8 cellular contexts compared by ENCODE assay signal in genomic region chr17:16215273-16215964, GRCh38. TPM values are rescaled to one million over a fixed set of nuclear protein-coding genes. Genes with fewer than 3 reads are reported as not detected.
A peak's percentile ranks its signal among the peaks of the same experiment; 100 is the strongest.
DNase-seq lines count a peak whose midpoint lies in the region; ATAC-seq lines count a peak whose summit lies in the region.

TSS of gene NCOR1 (minus strand) at chr17:16215534. CDS start at chr17:16194569, 20,965 bp downstream.

- POLR2A ChIA-PET in naive thymus-derived CD4-positive, alpha-beta T cell (lab: Charles Lee): interaction anchor here (0.6 to 1.4 kb wide), 8 partner anchors 9 to 166 kb away, joined by 3 to 6 read pairs (median 4); no protein-coding TSS in a partner anchor

- H3K4me3 ChIP-seq in GM23248: peak within 1 kb of the TSS; percentile 84
- peak within 1 kb of the TSS; percentile 76 for H3K4me3 ChIP-seq in naive thymus-derived CD4-positive, alpha-beta T cell (ENCODE audit: low read length)

- peaks cover 27% of the 10 kb centered on the region for H3K4me1 Mint-ChIP-seq in activated T-helper 1 cell treated with anti-CD3 and anti-CD28 coated beads, Interleukin-12 subunit alpha, Interleukin-12 subunit beta, Interleukin-2, Interleukin-4 antibody, amounts not matched to agents 30 ng/mL and 10 ng/mL and 1 ng/mL, durations not matched to agents 14 hours and 24 hours and 36 hours (ENCODE audit: low read depth)
- peaks cover 25 to 69% (median 50%) of the 10 kb centered on the region in 7 donors for H3K4me1 Mint-ChIP-seq in naive thymus-derived CD4-positive, alpha-beta T cell
- H3K4me1 Mint-ChIP-seq in stimulated activated memory B cell treated with anti-CD40 and anti-IgM and Interleukin-4, amounts not matched to agents 10 μg/mL and 1 μg/mL and 100 μg/mL, for 72 hours: peaks cover 49% of the 10 kb centered on the region

- H3K4me1 ChIP-seq in GM23248 (ENCODE audit: insufficient read depth): peaks cover 34% of the 10 kb centered on the region
- peaks cover 22 to 29% of the 10 kb centered on the region in 2 donors for H3K4me1 ChIP-seq in naive thymus-derived CD4-positive, alpha-beta T cell (ENCODE audit: control insufficient read depth in 2 of 2, insufficient read depth in 2 of 2, low read length in 2 of 2)

- intact Hi-C loops in activated T-helper 1 cell treated with anti-CD3 and anti-CD28 coated beads, Interleukin-12 subunit alpha, Interleukin-12 subunit beta, Interleukin-2, Interleukin-4 antibody, amounts not matched to agents 30 ng/mL and 10 ng/mL and 1 ng/mL, durations not matched to agents 14 hours and 24 hours and 36 hours (cut with micrococcal nuclease): loop anchor here (1.0 to 10.0 kb wide), 6 partner anchors 48 to 322 kb away; partner anchors contain the start of gene CENPV
- intact Hi-C loops in naive thymus-derived CD4-positive, alpha-beta T cell (cut with micrococcal nuclease): loop anchor here (1.0 to 10.0 kb wide), 13 partner anchors 17 to 1911 kb away; partner anchors contain the start of genes HS3ST3B1 (in 1 of the 2), PLD6 (in 1 of the 2), TRPV2 (in 1 of the 2) and UBB (in 1 of the 2)

- DNase-seq in EH (ENCODE audit: low read depth) (peak; percentile 94), GM23248 (peak; percentile 98), Kasumi-1 (lab: John Stamatoyannopoulos, UW) (peak; percentile 57 to 62), RPMI7951 (ENCODE audit: low read depth) (peak; percentile 91), fibroblast of gingiva (ENCODE audit: low read depth) (peak; percentile 93)
- DNase-seq in activated T-helper 1 cell treated with anti-CD3 and anti-CD28 coated beads, Interleukin-12 subunit alpha, Interleukin-12 subunit beta, Interleukin-2, Interleukin-4 antibody, amounts not matched to agents 30 ng/mL and 10 ng/mL and 1 ng/mL, durations not matched to agents 14 hours and 24 hours and 36 hours (ENCODE audit: low spot score): peak; percentile 87
- DNase-seq in naive thymus-derived CD4-positive, alpha-beta T cell: peak; percentile 76 to 89 (median 82)

- peak within 1 kb of the TSS; percentile 79 for H2AFZ ChIP-seq in GM23248

- peak within 1 kb of the TSS; percentile 96 for H3K4me3 Mint-ChIP-seq in activated T-helper 1 cell treated with anti-CD3 and anti-CD28 coated beads, Interleukin-12 subunit alpha, Interleukin-12 subunit beta, Interleukin-2, Interleukin-4 antibody, amounts not matched to agents 30 ng/mL and 10 ng/mL and 1 ng/mL, durations not matched to agents 14 hours and 24 hours and 36 hours
- peak within 1 kb of the TSS; percentile 89 to 99 (median 96) for H3K4me3 Mint-ChIP-seq in naive thymus-derived CD4-positive, alpha-beta T cell
- H3K4me3 Mint-ChIP-seq in stimulated activated memory B cell treated with anti-CD40 and anti-IgM and Interleukin-4, amounts not matched to agents 10 μg/mL and 1 μg/mL and 100 μg/mL, for 72 hours: peak within 1 kb of the TSS; percentile 98

- peaks cover 3% of the 10 kb centered on the region for H3K36me3 Mint-ChIP-seq in activated T-helper 1 cell treated with anti-CD3 and anti-CD28 coated beads, Interleukin-12 subunit alpha, Interleukin-12 subunit beta, Interleukin-2, Interleukin-4 antibody, amounts not matched to agents 30 ng/mL and 10 ng/mL and 1 ng/mL, durations not matched to agents 14 hours and 24 hours and 36 hours (ENCODE audit: low read depth)
- peaks cover 0 to 3% (median 0%) of the 10 kb centered on the region in 5 donors for H3K36me3 Mint-ChIP-seq in naive thymus-derived CD4-positive, alpha-beta T cell
- H3K36me3 Mint-ChIP-seq in stimulated activated memory B cell treated with anti-CD40 and anti-IgM and Interleukin-4, amounts not matched to agents 10 μg/mL and 1 μg/mL and 100 μg/mL, for 72 hours: no peaks in the 10 kb centered on the region

- H4K20me1 ChIP-seq in GM23248 (ENCODE audit: insufficient read depth): no peaks in the 10 kb centered on the region

- H3K79me2 ChIP-seq in GM23248 (ENCODE audit: insufficient read depth): peaks cover 98% of the 10 kb centered on the region

- H3K36me3 ChIP-seq in GM23248 (ENCODE audit: low read depth): no peaks in the 10 kb centered on the region
- H3K36me3 ChIP-seq in naive thymus-derived CD4-positive, alpha-beta T cell (ENCODE audit: control insufficient read depth in 2 of 3, insufficient read depth in 3 of 3, low read length in 3 of 3): peaks cover 0 to 9% (median 0%) of the 10 kb centered on the region in 3 experiments

- ATAC-seq in naive thymus-derived CD4-positive, alpha-beta T cell: peak; percentile 93
- ATAC-seq in stimulated activated memory B cell treated with anti-CD40 and anti-IgM and Interleukin-4, amounts not matched to agents 10 μg/mL and 1 μg/mL and 100 μg/mL, for 72 hours: peak; percentile 91

- H3F3A ChIP-seq in GM23248 (ENCODE audit: insufficient read depth): peaks cover 28% of the 10 kb centered on the region

- WGBS in GM23248 (ENCODE audit: low coverage in 1 of 2, low lambda C conversion rate in 2 of 2, missing lambda C conversion rate in 2 of 2), 2 experiments: 1% methylated on average over 50 to 82 of the region's 82 CpGs

- H3K27ac Mint-ChIP-seq in activated T-helper 1 cell treated with anti-CD3 and anti-CD28 coated beads, Interleukin-12 subunit alpha, Interleukin-12 subunit beta, Interleukin-2, Interleukin-4 antibody, amounts not matched to agents 30 ng/mL and 10 ng/mL and 1 ng/mL, durations not matched to agents 14 hours and 24 hours and 36 hours: peak within 1 kb of the TSS; percentile 77
- H3K27ac Mint-ChIP-seq in naive thymus-derived CD4-positive, alpha-beta T cell: peak within 1 kb of the TSS; percentile 58 to 98 (median 93)
- peak within 1 kb of the TSS; percentile 94 for H3K27ac Mint-ChIP-seq in stimulated activated memory B cell treated with anti-CD40 and anti-IgM and Interleukin-4, amounts not matched to agents 10 μg/mL and 1 μg/mL and 100 μg/mL, for 72 hours

- H3K9ac ChIP-seq in GM23248: peak within 1 kb of the TSS; percentile 95

- H3K9me2 ChIP-seq in GM23248 (ENCODE audit: insufficient read depth): no peaks in the 10 kb centered on the region

- H3K9me3 Mint-ChIP-seq in activated T-helper 1 cell treated with anti-CD3 and anti-CD28 coated beads, Interleukin-12 subunit alpha, Interleukin-12 subunit beta, Interleukin-2, Interleukin-4 antibody, amounts not matched to agents 30 ng/mL and 10 ng/mL and 1 ng/mL, durations not matched to agents 14 hours and 24 hours and 36 hours: no peaks in the 10 kb centered on the region
- no peaks in the 10 kb centered on the region for H3K9me3 Mint-ChIP-seq in naive thymus-derived CD4-positive, alpha-beta T cell
- H3K9me3 Mint-ChIP-seq in stimulated activated memory B cell treated with anti-CD40 and anti-IgM and Interleukin-4, amounts not matched to agents 10 μg/mL and 1 μg/mL and 100 μg/mL, for 72 hours: no peaks in the 10 kb centered on the region

- CTCF ChIA-PET in naive thymus-derived CD4-positive, alpha-beta T cell (lab: Charles Lee): no interaction called here

- H3K27me3 ChIP-seq in GM23248 (replicated peaks; ENCODE audit: insufficient read depth): no peaks in the 10 kb centered on the region
- no peaks in the 10 kb centered on the region for H3K27me3 ChIP-seq in naive thymus-derived CD4-positive, alpha-beta T cell (ENCODE audit: control insufficient read depth in 2 of 2, insufficient read depth in 2 of 2, low read length in 2 of 2)

- no peaks in the 10 kb centered on the region for H3K27me3 Mint-ChIP-seq in activated T-helper 1 cell treated with anti-CD3 and anti-CD28 coated beads, Interleukin-12 subunit alpha, Interleukin-12 subunit beta, Interleukin-2, Interleukin-4 antibody, amounts not matched to agents 30 ng/mL and 10 ng/mL and 1 ng/mL, durations not matched to agents 14 hours and 24 hours and 36 hours (ENCODE audit: insufficient read depth)
- no peaks in the 10 kb centered on the region for H3K27me3 Mint-ChIP-seq in naive thymus-derived CD4-positive, alpha-beta T cell
- H3K27me3 Mint-ChIP-seq in stimulated activated memory B cell treated with anti-CD40 and anti-IgM and Interleukin-4, amounts not matched to agents 10 μg/mL and 1 μg/mL and 100 μg/mL, for 72 hours: no peaks in the 10 kb centered on the region

- H3K27ac ChIP-seq in GM23248: peak within 1 kb of the TSS; percentile 95
- peak within 1 kb of the TSS; percentile 91 for H3K27ac ChIP-seq in naive thymus-derived CD4-positive, alpha-beta T cell (ENCODE audit: low read depth, low read length)

- in situ Hi-C loops in GM23248 (cut with MboI): no loop called here

- peak within 1 kb of the TSS; percentile 94 for H3K4me2 ChIP-seq in GM23248 (ENCODE audit: unreplicated experiment)

- H3K9me3 ChIP-seq in GM23248 (ENCODE audit: low read depth): no peaks in the 10 kb centered on the region
- H3K9me3 ChIP-seq in naive thymus-derived CD4-positive, alpha-beta T cell (ENCODE audit: control insufficient read depth in 2 of 3, low read length in 3 of 3): no peaks in the 10 kb centered on the region

RNA-seq across cellular contexts. Expression of gene NCOR1, which starts in this region (rescaled TPM):
- 50.6 and 78.9 TPM in 2 replicates for total RNA-seq in GM23248 (2014; rRNA removed; shearing (Covaris generic))
- 84.9 and 95.7 TPM in 2 replicates for polyA plus RNA-seq in GM23248 (2016; fragmentation: Nextera tagmentation; extraction: Ambion mirVana)
- total RNA-seq in RPMI7951 (2014; rRNA removed; shearing (Covaris generic)): 54.2 and 55.0 TPM in 2 replicates
- 123 and 131 TPM in 2 replicates for total RNA-seq in activated T-helper 1 cell treated with anti-CD3 and anti-CD28 coated beads, Interleukin-12 subunit alpha, Interleukin-12 subunit beta, Interleukin-2, Interleukin-4 antibody, amounts not matched to agents 30 ng/mL and 10 ng/mL and 1 ng/mL, durations not matched to agents 14 hours and 24 hours and 36 hours
- 100 to 1,000 TPM; 131 to 169 (median 149) TPM for total RNA-seq in naive thymus-derived CD4-positive, alpha-beta T cell
- polyA plus RNA-seq in naive thymus-derived CD4-positive, alpha-beta T cell: 100 to 1,000 TPM in 1 of 2 donors, 10 to 100 TPM in 1; 75.8 to 165 TPM

Comparison
In these comparisons a context has a peak if more than half of its experiments do, and no peak if none do; other contexts are left out.
1. Peak in every context shown above with its lines: DNase-seq, ATAC-seq, H3K4me3 ChIP-seq and H3K27ac ChIP-seq.